19 cellular contexts compared by ENCODE assay signal in the genomic region with DNA sequence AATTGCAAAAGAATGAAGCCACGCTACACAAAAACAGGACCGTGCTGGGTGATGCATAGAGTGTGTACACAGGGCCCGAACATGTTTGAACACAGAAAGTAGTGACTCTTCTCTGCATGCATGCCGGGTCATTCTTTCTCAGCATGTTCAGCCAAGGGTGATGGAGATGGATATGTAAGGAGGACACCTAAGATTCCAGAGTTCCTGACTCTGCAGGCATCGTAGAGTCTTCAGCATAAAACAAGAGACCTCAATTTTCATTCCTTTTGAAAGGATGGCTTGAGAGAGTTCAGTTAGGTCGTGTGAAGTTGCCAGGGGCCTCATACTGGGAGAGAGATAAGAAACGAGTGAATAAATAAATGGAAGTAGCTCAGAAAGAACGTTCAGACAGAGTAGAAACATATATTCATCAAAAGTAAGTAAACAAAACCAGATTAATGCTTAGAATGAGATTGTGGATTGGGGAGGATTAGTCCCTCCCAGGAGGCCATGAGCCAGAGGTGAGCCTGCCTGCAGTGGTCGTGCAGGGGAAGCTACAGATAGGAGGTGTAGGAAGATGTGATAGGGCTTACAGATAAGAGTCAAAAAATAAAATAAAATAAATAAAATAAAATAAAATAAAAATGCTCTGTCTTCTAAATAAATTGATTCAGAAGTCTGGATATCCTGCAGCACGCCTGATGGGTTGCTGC.
"Had no signal": no experiment of that assay in that cellular context is flagged by ENCODE, and none has a peak within 500 bp of the region (broad histone marks: within the 10 kb centered on the region; RNA-seq: fewer than 3 reads in every experiment).

No MANE protein-coding gene starts in this region.

- H3K27ac Mint-ChIP-seq: activated CD8-positive, alpha-beta T cell treated with anti-CD3 and anti-CD28 coated beads for 36 hours; activated naive CD8-positive, alpha-beta T cell treated with anti-CD3 and anti-CD28 coated beads, Interleukin-2, amount 10 ng/mL, durations not matched to agents 7 days and 5 days; activated T-cell treated with anti-CD3 and anti-CD28 coated beads, Interleukin-2, amount 50 U/mL, for 24 hours; activated T-helper 2 cell treated with anti-CD3 and anti-CD28 coated beads, Interferon-gamma antibody, Interleukin-2, Interleukin-4, amounts not matched to agents 10 μg/mL and 5 μg/mL and 100 μg/mL, durations not matched to agents 14 hours and 24 hours and 36 hours; immature natural killer cell; natural killer cell; stimulated activated effector memory CD8-positive, alpha-beta T cell treated with anti-CD3 and anti-CD28 coated beads, Interleukin-12 subunit alpha, Interleukin-12 subunit beta, amount 100 ng/mL, for 72 hours had no signal

- H3K27me3 ChIP-seq: body of pancreas, colonic mucosa, sigmoid colon, upper lobe of left lung had no signal

- H3K9me3 Mint-ChIP-seq: activated CD8-positive, alpha-beta T cell treated with anti-CD3 and anti-CD28 coated beads for 36 hours; activated naive CD8-positive, alpha-beta T cell treated with anti-CD3 and anti-CD28 coated beads, Interleukin-2, amount 10 ng/mL, durations not matched to agents 7 days and 5 days; activated T-cell treated with anti-CD3 and anti-CD28 coated beads, Interleukin-2, amount 50 U/mL, for 24 hours; activated T-helper 2 cell treated with anti-CD3 and anti-CD28 coated beads, Interferon-gamma antibody, Interleukin-2, Interleukin-4, amounts not matched to agents 10 μg/mL and 5 μg/mL and 100 μg/mL, durations not matched to agents 14 hours and 24 hours and 36 hours; immature natural killer cell; natural killer cell; stimulated activated effector memory CD8-positive, alpha-beta T cell treated with anti-CD3 and anti-CD28 coated beads, Interleukin-12 subunit alpha, Interleukin-12 subunit beta, amount 100 ng/mL, for 72 hours had no signal

- H3K36me3 Mint-ChIP-seq: activated naive CD8-positive, alpha-beta T cell treated with anti-CD3 and anti-CD28 coated beads, Interleukin-2, amount 10 ng/mL, durations not matched to agents 7 days and 5 days; immature natural killer cell; natural killer cell; stimulated activated effector memory CD8-positive, alpha-beta T cell treated with anti-CD3 and anti-CD28 coated beads, Interleukin-12 subunit alpha, Interleukin-12 subunit beta, amount 100 ng/mL, for 72 hours had no signal

- H3K27ac ChIP-seq: body of pancreas, colonic mucosa, sigmoid colon, thoracic aorta, upper lobe of left lung had no signal

- ATAC-seq: activated CD8-positive, alpha-beta T cell treated with anti-CD3 and anti-CD28 coated beads for 36 hours; body of pancreas; natural killer cell; stimulated activated effector memory CD8-positive, alpha-beta T cell treated with anti-CD3 and anti-CD28 coated beads, Interleukin-12 subunit alpha, Interleukin-12 subunit beta, amount 100 ng/mL, for 72 hours had no signal

- H3K4me1 ChIP-seq: colonic mucosa, sigmoid colon, upper lobe of left lung had no signal

- FAIRE-seq: endometrium had no signal

- H3K9me3 ChIP-seq: body of pancreas, colonic mucosa, sigmoid colon, thoracic aorta had no signal

- H3K4me3 Mint-ChIP-seq: activated CD8-positive, alpha-beta T cell treated with anti-CD3 and anti-CD28 coated beads for 36 hours; activated naive CD8-positive, alpha-beta T cell treated with anti-CD3 and anti-CD28 coated beads, Interleukin-2, amount 10 ng/mL, durations not matched to agents 7 days and 5 days; activated T-cell treated with anti-CD3 and anti-CD28 coated beads, Interleukin-2, amount 50 U/mL, for 24 hours; immature natural killer cell; natural killer cell; stimulated activated effector memory CD8-positive, alpha-beta T cell treated with anti-CD3 and anti-CD28 coated beads, Interleukin-12 subunit alpha, Interleukin-12 subunit beta, amount 100 ng/mL, for 72 hours had no signal

- DNase-seq: activated CD4-positive, alpha-beta T cell treated with anti-CD3 and anti-CD28 coated beads for 48 hours; activated CD4-positive, CD25-positive, alpha-beta regulatory T cell; activated CD8-positive, alpha-beta T cell treated with anti-CD3 and anti-CD28 coated beads for 36 hours; activated naive CD4-positive, alpha-beta T cell treated with Interleukin-2 at 50 U/mL for 16 hours; activated naive CD8-positive, alpha-beta T cell treated with anti-CD3 and anti-CD28 coated beads, Interleukin-2, amount 10 ng/mL, durations not matched to agents 7 days and 5 days; activated T-cell treated with anti-CD3 and anti-CD28 coated beads, Interleukin-2, amount 50 U/mL, for 24 hours; body of pancreas; central memory CD4-positive, alpha-beta T cell; colonic mucosa; immature natural killer cell; natural killer cell; posterior cingulate gyrus; sigmoid colon; stimulated activated CD4-positive, alpha-beta T cell treated with anti-CD3 and anti-CD28 coated beads, Interleukin-4, amount 100 ng/mL, for 24 hours; upper lobe of left lung had no signal

- H3K36me3 ChIP-seq: colonic mucosa, sigmoid colon, thoracic aorta, upper lobe of left lung had no signal

- H3K4me3 ChIP-seq: body of pancreas, colonic mucosa, sigmoid colon, thoracic aorta, upper lobe of left lung had no signal

- H3K4me1 Mint-ChIP-seq: activated naive CD8-positive, alpha-beta T cell treated with anti-CD3 and anti-CD28 coated beads, Interleukin-2, amount 10 ng/mL, durations not matched to agents 7 days and 5 days; immature natural killer cell; natural killer cell; stimulated activated effector memory CD8-positive, alpha-beta T cell treated with anti-CD3 and anti-CD28 coated beads, Interleukin-12 subunit alpha, Interleukin-12 subunit beta, amount 100 ng/mL, for 72 hours had no signal
